Comparison of ENCODE assay signal across 21 cellular contexts in the genomic region with DNA sequence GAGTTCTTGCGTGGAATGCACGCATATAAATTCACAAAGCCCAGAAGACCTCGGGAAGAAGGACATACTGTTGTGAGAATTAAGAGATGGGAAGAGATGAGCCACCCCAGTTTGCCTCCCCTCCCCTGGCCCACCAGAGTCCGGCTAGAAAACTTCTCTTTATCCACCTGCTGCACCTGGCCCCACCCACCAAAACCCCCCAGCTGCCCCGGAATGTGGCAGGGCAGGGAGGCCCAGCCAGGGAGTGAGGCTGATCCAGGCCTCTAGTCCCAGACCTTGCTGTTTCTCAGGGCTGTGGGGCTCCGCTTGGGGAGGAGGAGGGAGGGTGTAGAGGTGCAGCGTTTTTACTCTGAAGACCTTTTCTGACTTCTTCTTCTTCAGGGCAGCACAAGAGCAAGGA. TPM values are rescaled to one million over a fixed set of nuclear protein-coding genes. Genes with fewer than 3 reads are reported as not detected.
"Had no signal": no experiment of that assay in that cellular context is flagged by ENCODE, and none has a peak within 500 bp of the region (broad histone marks: within the 10 kb centered on the region; RNA-seq: fewer than 3 reads in every experiment).

No MANE protein-coding gene starts in this region.

RNA-seq across cellular contexts. Expression of a gene that starts 0.6 kb away (rescaled TPM):
- total RNA-seq: naive thymus-derived CD8-positive, alpha-beta T cell; neural crest cell; omental fat pad; osteocyte; sciatic nerve; skeletal muscle tissue; stomach; subcutaneous adipose tissue; temporal lobe; thoracic aorta; urinary bladder; uterus had no signal
- polyA plus RNA-seq: naive thymus-derived CD8-positive, alpha-beta T cell had no signal

RNA-seq across cellular contexts. Expression of a gene that starts 13.9 kb away (rescaled TPM):
- total RNA-seq: naive thymus-derived CD8-positive, alpha-beta T cell; neural crest cell; osteocyte; progenitor cell of endocrine pancreas; temporal lobe had no signal

RNA-seq across cellular contexts. Expression of a gene that starts 19.6 kb away (rescaled TPM):
- total RNA-seq: naive thymus-derived CD8-positive, alpha-beta T cell; natural killer cell treated with Interleukin-12 subunit alpha and Interleukin-12 subunit beta and Interleukin-15 and Interleukin-18, amount 100 ng/mL, for 72 hours; osteocyte had no signal
- polyA plus RNA-seq: naive thymus-derived CD8-positive, alpha-beta T cell had no signal

RNA-seq across cellular contexts. Expression of a gene that starts 24.7 kb away (rescaled TPM):
- total RNA-seq: naive thymus-derived CD8-positive, alpha-beta T cell; natural killer cell treated with Interleukin-12 subunit alpha and Interleukin-12 subunit beta and Interleukin-15 and Interleukin-18, amount 100 ng/mL, for 72 hours; neural crest cell; omental fat pad; osteocyte; pancreas; progenitor cell of endocrine pancreas; pulmonary artery endothelial cell; right atrium auricular region; sciatic nerve; skeletal muscle tissue; stomach; subcutaneous adipose tissue; temporal lobe; thoracic aorta; thyroid gland; tibial nerve; upper lobe of left lung; urinary bladder; uterus had no signal
- polyA plus RNA-seq: naive thymus-derived CD8-positive, alpha-beta T cell; pancreas; small intestine; stomach; urinary bladder had no signal
